27 cellular contexts compared by ENCODE assay signal in genomic region chr12:22794017-22794416, GRCh38.
DNase-seq lines count a peak whose midpoint lies in the region; ATAC-seq, FAIRE-seq and TF ChIP-seq lines count a peak whose summit lies in the region.
"Had no signal": no experiment of that assay in that cellular context is flagged by ENCODE, and none has a peak within 500 bp of the region (broad histone marks: within the 10 kb centered on the region; RNA-seq: fewer than 3 reads in every experiment).

No MANE protein-coding gene starts in this region.

- no peaks in the 10 kb centered on the region for H3K9me3 ChIP-seq in HepG2 (ENCODE audit: low read length)
- no peaks in the 10 kb centered on the region for H3K9me3 ChIP-seq in right lobe of liver
- H3K9me3 ChIP-seq in H1 (ENCODE audit: insufficient read depth in 2 of 2, low read depth in 1 of 2, low read length in 1 of 2) = peaks cover 0 to 2% of the 10 kb centered on the region in 2 experiments; a peak in 1 of 4 replicates
- H3K9me3 ChIP-seq in neural progenitor cell (ENCODE audit: low read depth) = no peaks in the 10 kb centered on the region
- no peaks in the 10 kb centered on the region for H3K9me3 ChIP-seq in left lung
- H3K9me3 ChIP-seq: BE2C, BLaER1 had no signal

- H2BK5ac ChIP-seq in H1 (ENCODE audit: low read depth, low read length) = no peak overlapping the region

- no peak overlapping the region for H3K18ac ChIP-seq in H1 (ENCODE audit: extremely low read depth, low read length)

- H3K23ac ChIP-seq in H1 (ENCODE audit: insufficient read length) = no peak overlapping the region

- no peak overlapping the region for H4K8ac ChIP-seq in H1 (ENCODE audit: extremely low read depth, insufficient read depth, low read length)

- in situ Hi-C loops in HepG2 (cut with HindIII; ENCODE audit: extremely low pct_ligation_motif_present, low pct_unique_long_range_greater_than_20kb) = no loop called here

- H3K27ac Mint-ChIP-seq in neural progenitor cell = no peak overlapping the region
- H3K27ac Mint-ChIP-seq: CD14-positive monocyte; CD4-positive, CD25-positive, alpha-beta regulatory T cell; CD8-positive, alpha-beta memory T cell had no signal

- H3F3A ChIP-seq in neural progenitor cell (ENCODE audit: low read depth) = no peaks in the 10 kb centered on the region

- H4K20me1 ChIP-seq in HepG2 (ENCODE audit: insufficient read depth, low read length) (no peaks in the 10 kb centered on the region), H1 (replicated peaks in 1 of 2; ENCODE audit: control insufficient read depth in 1 of 2, insufficient read depth in 2 of 2, low read length in 2 of 2) (no peaks in the 10 kb centered on the region), neural progenitor cell (ENCODE audit: low read depth) (no peaks in the 10 kb centered on the region)
- H4K20me1 ChIP-seq: BLaER1 had no signal

- H2BK120ac ChIP-seq in H1 (replicated peaks; ENCODE audit: low read depth, low read length) = no peak overlapping the region

- H3K14ac ChIP-seq in H1 (ENCODE audit: insufficient read length) = no peak overlapping the region

- no peaks in the 10 kb centered on the region for H3K79me2 ChIP-seq in HepG2 (ENCODE audit: insufficient read depth, low read length)
- no peaks in the 10 kb centered on the region for H3K79me2 ChIP-seq in H1 (ENCODE audit: control insufficient read depth in 1 of 2, insufficient read depth in 2 of 2, low read length in 2 of 2)
- no peaks in the 10 kb centered on the region for H3K79me2 ChIP-seq in neural progenitor cell (ENCODE audit: low read depth)

- CTCF ChIA-PET in HepG2 (lab: Yijun Ruan, JAX; ENCODE audit: low intra/inter-chr PET ratio, low total read pairs) (no interaction called here), H1 (lab: Charles Lee; ENCODE audit: partially characterized antibody) (interaction anchor here (1.1 kb wide), 1 partner anchor 7 kb away, joined by 4 read pairs; no protein-coding TSS in a partner anchor)

- no peak for TF ChIP-seq CTCF in HepG2 (CRISPR knock-in tag; IDR thresholded peaks at IDR 0.05)
- TF ChIP-seq CTCF in right lobe of liver (IDR thresholded peaks at IDR 0.05) = no peak
- TF ChIP-seq CTCF in H1 (IDR thresholded peaks at IDR 0.05; ENCODE audit: control extremely low read depth in 1 of 3, insufficient read depth in 1 of 3, low read depth in 1 of 3, low read length in 3 of 3) = no peak
- no peak for TF ChIP-seq CTCF in neural progenitor cell (IDR thresholded peaks at IDR 0.05)
- no peak for TF ChIP-seq CTCF in left lung (IDR thresholded peaks at IDR 0.05)

- H3K4me1 Mint-ChIP-seq in neural progenitor cell = no peaks in the 10 kb centered on the region
- H3K4me1 Mint-ChIP-seq: CD14-positive monocyte; CD4-positive, alpha-beta memory T cell; CD4-positive, CD25-positive, alpha-beta regulatory T cell; CD8-positive, alpha-beta memory T cell had no signal

- H3K27ac ChIP-seq in HepG2 (ENCODE audit: extremely low read length, insufficient read depth, low read length) (no peak overlapping the region), right lobe of liver (no peak overlapping the region), H1 (ENCODE audit: low read depth, low read length) (no peak overlapping the region), neural progenitor cell (no peak overlapping the region), left lung (no peak overlapping the region)
- H3K27ac ChIP-seq: 22Rv1, BLaER1 had no signal

- no peak overlapping the region for H4K91ac ChIP-seq in H1 (replicated peaks; ENCODE audit: insufficient read length, low read length)

- POLR2A ChIA-PET in HepG2 (lab: Yijun Ruan, JAX) (no interaction called here), H1 (lab: Charles Lee; ENCODE audit: partially characterized antibody) (no interaction called here)

- intact Hi-C loops in HepG2 (cut with micrococcal nuclease; ENCODE audit: unreplicated experiment) (no loop called here), right lobe of liver (cut with DNase I) (no loop called here), left lung (cut with DNase I) (no loop called here)

- H2BK12ac ChIP-seq in H1 (ENCODE audit: low read depth, low read length) = no peak overlapping the region

- H2BK20ac ChIP-seq in H1 (ENCODE audit: low read length) = no peak overlapping the region

- no peak for ATAC-seq in HepG2
- ATAC-seq in right lobe of liver = no peak
- no peak for ATAC-seq in left lung
- ATAC-seq: GM12878 had no signal

- H2BK15ac ChIP-seq in H1 (ENCODE audit: low read length) = no peak overlapping the region

- H3K9ac ChIP-seq in HepG2 (ENCODE audit: insufficient read depth, low read depth, low read length) (no peak overlapping the region), H1 (replicated peaks in 1 of 4; ENCODE audit: extremely low read depth in 1 of 4, low read depth in 3 of 4, low read length in 3 of 4) (no peak overlapping the region), neural progenitor cell (no peak overlapping the region)
- H3K9ac ChIP-seq: BLaER1 had no signal

- no peaks in the 10 kb centered on the region for H3K4me1 ChIP-seq in HepG2 (ENCODE audit: insufficient read depth, low read length)
- H3K4me1 ChIP-seq in right lobe of liver = no peaks in the 10 kb centered on the region
- H3K4me1 ChIP-seq in H1 (replicated peaks in 1 of 4; ENCODE audit: control insufficient read depth in 3 of 4, insufficient read depth in 4 of 4, low read length in 3 of 4) = peaks cover 0 to 5% (median 0%) of the 10 kb centered on the region in 4 experiments; a peak in 1 of 7 replicates
- H3K4me1 ChIP-seq in neural progenitor cell = no peaks in the 10 kb centered on the region
- no peaks in the 10 kb centered on the region for H3K4me1 ChIP-seq in left lung
- H3K4me1 ChIP-seq: BE2C, BLaER1 had no signal

- no peak overlapping the region for H3K4me3 ChIP-seq in HepG2 (replicated peaks in 1 of 3; ENCODE audit: insufficient read depth in 1 of 3, low read depth in 2 of 3, low read length in 3 of 3)
- no peak overlapping the region for H3K4me3 ChIP-seq in right lobe of liver
- no peak overlapping the region for H3K4me3 ChIP-seq in H1 (ENCODE audit: extremely low read depth in 1 of 4, insufficient read depth in 2 of 4, low read depth in 3 of 4, low read length in 4 of 4)
- H3K4me3 ChIP-seq in neural progenitor cell = no peak overlapping the region
- no peak overlapping the region for H3K4me3 ChIP-seq in left lung
- H3K4me3 ChIP-seq: BLaER1, GM12878 had no signal

- no peak overlapping the region for H3K4ac ChIP-seq in H1 (replicated peaks; ENCODE audit: insufficient read length, low read depth, low read length)

- H2AK5ac ChIP-seq in H1 (ENCODE audit: low read depth, low read length) = no peak overlapping the region

- peaks cover 3% of the 10 kb centered on the region for H3K9me3 Mint-ChIP-seq in neural progenitor cell
- H3K9me3 Mint-ChIP-seq: CD4-positive, CD25-positive, alpha-beta regulatory T cell had no signal

- H3K4me3 Mint-ChIP-seq in neural progenitor cell = no peak overlapping the region
- H3K4me3 Mint-ChIP-seq: CD14-positive monocyte; CD4-positive, alpha-beta memory T cell; CD4-positive, CD25-positive, alpha-beta regulatory T cell; CD8-positive, alpha-beta memory T cell had no signal

- 93% methylated on average over 1 of the region's 1 CpG for WGBS in HepG2 (ENCODE audit: low lambda C conversion rate)
- 79% methylated on average over 1 of the region's 1 CpG for WGBS in right lobe of liver (ENCODE audit: insufficient coverage, low coverage, low lambda C conversion rate, missing lambda C conversion rate)
- WGBS in H1 (ENCODE audit: extremely low coverage in 1 of 2, insufficient coverage in 1 of 2, insufficient read length in 1 of 2, insufficient replicate concordance in 2 of 2, low coverage in 1 of 2, low lambda C conversion rate in 2 of 2, missing lambda C conversion rate in 1 of 2), 2 experiments = 92% methylated on average over 1 of the region's 1 CpG; no CpG with 5 or more reads in 1 of the 2 experiments

- H3K79me1 ChIP-seq in H1 (ENCODE audit: low read depth, low read length) = no peaks in the 10 kb centered on the region

- H3K4me2 ChIP-seq in HepG2 (ENCODE audit: low read depth, low read length) (no peak overlapping the region), H1 (ENCODE audit: insufficient read depth in 1 of 2, low read depth in 2 of 2, low read length in 2 of 2) (no peak overlapping the region), neural progenitor cell (no peak overlapping the region)
- H3K4me2 ChIP-seq: BLaER1 had no signal

- no TSS peak for BruUV-seq in HepG2 (replicated peaks; lab: Mats Ljungman, UMichigan)

- DNase-seq in HepG2 (ENCODE audit: low spot score) = no peak
- no peak for DNase-seq in right lobe of liver
- DNase-seq in H1 (ENCODE audit: low read depth in 1 of 2, low spot score in 2 of 2) = no peak
- no peak for DNase-seq in neural progenitor cell (ENCODE audit: low spot score)
- DNase-seq in left lung = no peak
- DNase-seq: ACHN; BE2C; C1 segment of cervical spinal cord; CD4-positive, alpha-beta memory T cell; CD4-positive, CD25-positive, alpha-beta regulatory T cell; CD8-positive, alpha-beta memory T cell; COR-L47; DMS 273 treated with DMSO at 0.1 percent for 48 hours; DMS153; DMS53; DMS79; DND-41; EL; GDM1 had no signal

- TF ChIP-seq EP300 in HepG2 (IDR thresholded peaks at IDR 0.05; ENCODE audit: low read depth in 2 of 2, low read length in 2 of 2) (no peak), HepG2 (CRISPR knock-in tag; IDR thresholded peaks at IDR 0.05; ENCODE audit: borderline replicate concordance) (no peak), Ishikawa (IDR thresholded peaks at IDR 0.05; ENCODE audit: borderline replicate concordance) (no peak), H1 (IDR thresholded peaks at IDR 0.05; ENCODE audit: borderline replicate concordance in 1 of 2, low read depth in 2 of 2, low read length in 2 of 2) (no peak)

- no peaks in the 10 kb centered on the region for H3K36me3 Mint-ChIP-seq in neural progenitor cell
- H3K36me3 Mint-ChIP-seq: CD14-positive monocyte; CD4-positive, alpha-beta memory T cell; CD4-positive, CD25-positive, alpha-beta regulatory T cell; CD8-positive, alpha-beta memory T cell had no signal

- TF ChIP-seq POLR2A in HepG2 (IDR thresholded peaks at IDR 0.05; ENCODE audit: insufficient read depth in 1 of 2, low read depth in 2 of 2, low read length in 2 of 2) = no peak
- no peak for TF ChIP-seq POLR2A in right lobe of liver (IDR thresholded peaks at IDR 0.05)
- no peak for TF ChIP-seq POLR2A in H1 (IDR thresholded peaks at IDR 0.05; ENCODE audit: control extremely low read depth in 1 of 2, low read depth in 2 of 2, low read length in 2 of 2)

- H3K56ac ChIP-seq in H1 (replicated peaks; ENCODE audit: insufficient read length, low read depth, low read length) = no peak overlapping the region

- H3K36me3 ChIP-seq in HepG2 (replicated peaks in 1 of 2; ENCODE audit: control insufficient read depth in 1 of 2, insufficient read depth in 2 of 2, low read length in 2 of 2) (no peaks in the 10 kb centered on the region), right lobe of liver (no peaks in the 10 kb centered on the region), H1 (ENCODE audit: control insufficient read depth in 2 of 4, insufficient read depth in 4 of 4, low read length in 3 of 4) (no peaks in the 10 kb centered on the region), neural progenitor cell (no peaks in the 10 kb centered on the region), left lung (no peaks in the 10 kb centered on the region)
- H3K36me3 ChIP-seq: BE2C, BLaER1 had no signal

- no peaks in the 10 kb centered on the region for H3K23me2 ChIP-seq in H1 (ENCODE audit: low read depth, low read length)

- H3K27me3 ChIP-seq in HepG2 (ENCODE audit: control insufficient read depth in 1 of 2, insufficient read depth in 2 of 2, low read length in 2 of 2) = no peaks in the 10 kb centered on the region
- no peaks in the 10 kb centered on the region for H3K27me3 ChIP-seq in right lobe of liver
- peaks cover 0 to 1% (median 0%) of the 10 kb centered on the region in 4 experiments; a peak in 1 of 7 replicates for H3K27me3 ChIP-seq in H1 (replicated peaks in 1 of 4; ENCODE audit: control insufficient read depth in 3 of 4, extremely low read depth in 1 of 4, insufficient read depth in 3 of 4, low read length in 3 of 4)
- no peaks in the 10 kb centered on the region for H3K27me3 ChIP-seq in neural progenitor cell
- no peaks in the 10 kb centered on the region for H3K27me3 ChIP-seq in left lung
- H3K27me3 ChIP-seq: BE2C, BLaER1 had no signal

- peaks cover 3% of the 10 kb centered on the region for H3K27me3 Mint-ChIP-seq in neural progenitor cell (ENCODE audit: insufficient read depth, low read depth)

- H2AFZ ChIP-seq in HepG2 (ENCODE audit: low read length) (no peak overlapping the region), H1 (ENCODE audit: low read length) (no peak overlapping the region), neural progenitor cell (replicated peaks) (no peak overlapping the region)

- no peak overlapping the region for H4K5ac ChIP-seq in H1 (ENCODE audit: insufficient read length, low read depth, low read length)

- TF ChIP-seq RAD21 in HepG2 (CRISPR knock-in tag; IDR thresholded peaks at IDR 0.05) (no peak), Ishikawa (IDR thresholded peaks at IDR 0.05; ENCODE audit: low read depth) (no peak), H1 (IDR thresholded peaks at IDR 0.05 in 1 of 2, conservative IDR thresholded peaks at IDR 0.05 in 1 of 2; ENCODE audit: low read depth in 2 of 2, low read length in 2 of 2) (no peak)

- no peak for FAIRE-seq in HepG2 (lab: Jason Lieb, UNC)
- no peak for FAIRE-seq in H1 (lab: Jason Lieb, UNC)
- FAIRE-seq: GM12878, GM12892, GM18507, GM19239 had no signal

Comparison
In these comparisons a context has a peak if more than half of its experiments do, and no peak if none do; other contexts are left out.
1. Of the 41 proteins assayed by ChIP-seq in both HepG2 and H1: peak only in HepG2: none; only in H1: none; in both: CEBPB; in neither: 40.